In genomic region chr10:73674546-73674945, GRCh38 we compare ENCODE assay signal across 8 cellular contexts. TPM values are rescaled to one million over a fixed set of nuclear protein-coding genes. Genes with fewer than 3 reads are reported as not detected.
"Had no signal": no experiment of that assay in that cellular context is flagged by ENCODE, and none has a peak within 500 bp of the region (broad histone marks: within the 10 kb centered on the region; RNA-seq: fewer than 3 reads in every experiment).

No MANE protein-coding gene starts in this region.

RNA-seq across cellular contexts. Expression of gene SYNPO2L, which starts 18.7 kb away (rescaled TPM):
- total RNA-seq: stomach, subcutaneous adipose tissue, suprapubic skin, temporal lobe, thoracic aorta, thyroid gland, tibial nerve had no signal

RNA-seq across cellular contexts. Expression of gene MYOZ1, which starts 33.3 kb away (rescaled TPM):
- total RNA-seq: temporal lobe, vagina had no signal
